Comparison of ENCODE assay signal across 8 cellular contexts in the genomic region with DNA sequence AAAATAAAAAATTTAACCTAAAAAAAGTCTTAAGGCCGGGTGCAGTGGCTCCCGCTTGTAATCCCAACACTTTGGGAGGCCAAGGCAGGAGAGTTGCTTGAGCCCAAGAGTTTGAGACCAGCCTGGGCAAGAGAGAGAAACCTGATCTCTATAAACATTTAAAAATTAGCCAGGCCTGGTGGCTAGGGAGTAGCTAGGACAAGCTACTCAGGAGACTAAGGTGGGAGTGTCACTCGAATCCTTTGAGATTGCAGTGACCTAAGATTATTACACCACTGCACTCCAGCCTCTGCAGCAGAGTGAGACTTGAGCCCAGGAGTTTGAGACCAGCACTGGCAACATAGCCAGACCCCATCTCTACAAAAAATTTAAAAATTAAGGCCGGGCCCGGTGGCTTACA. TPM values are rescaled to one million over a fixed set of nuclear protein-coding genes. Genes with fewer than 3 reads are reported as not detected.
DNase-seq lines count a peak whose midpoint lies in the region; TF ChIP-seq lines count a peak whose summit lies in the region.

No MANE protein-coding gene starts in this region.

- H3K36me3 ChIP-seq in A673 (ENCODE audit: insufficient read depth, low read length, poor library complexity, severe bottlenecking) (peaks cover 40% of the 10 kb centered on the region), HUES64 (ENCODE audit: insufficient read depth, low read length) (peaks cover 53% of the 10 kb centered on the region), mucosa of rectum (ENCODE audit: control insufficient read depth in 2 of 2, insufficient read depth in 2 of 2, low read length in 2 of 2) (peaks cover 17 to 34% of the 10 kb centered on the region in 2 donors)

- H3K4me1 ChIP-seq in A673 (ENCODE audit: insufficient read depth, low read length, poor library complexity, severe bottlenecking) (peaks cover 12% of the 10 kb centered on the region), HUES64 (ENCODE audit: insufficient read depth, low read length) (peaks cover 5% of the 10 kb centered on the region; the same call in 1 of the 2 replicates), mucosa of rectum (ENCODE audit: control insufficient read depth in 2 of 2, insufficient read depth in 2 of 2, low read length in 2 of 2) (peaks cover 31 to 33% of the 10 kb centered on the region in 2 donors)

- no peak for DNase-seq in A673 (ENCODE audit: low spot score)
- DNase-seq in MCF 10A (ENCODE audit: unreplicated experiment): no peak
- DNase-seq in NK-92 treated with Interleukin-12 subunit alpha and Interleukin-12 subunit beta, amount 100 ng/mL, for 24 hours (lab: John Stamatoyannopoulos, UW): no peak
- DNase-seq in stimulated activated CD4-positive, alpha-beta T cell treated with anti-CD3 and anti-CD28 coated beads, Interleukin-4, amount 100 ng/mL, for 24 hours: no peak
- DNase-seq in medulla oblongata (ENCODE audit: extremely low spot score): no peak
- no peak for DNase-seq in activated gamma-delta T cell treated with Interleukin-2 at 50 U/mL for 16 hours

- H3K27ac ChIP-seq in A673 (ENCODE audit: low read depth, low read length, poor library complexity, severe bottlenecking) (peak overlapping the region; percentile 96), HUES64 (ENCODE audit: low read depth, low read length) (no peak overlapping the region), mucosa of rectum (ENCODE audit: low read depth in 2 of 2, low read length in 2 of 2) (no peak overlapping the region)

- H3K36me3 Mint-ChIP-seq in MCF 10A (ENCODE audit: insufficient read depth, unreplicated experiment): peaks cover 69% of the 10 kb centered on the region

- peaks cover 29% of the 10 kb centered on the region for H3K4me1 Mint-ChIP-seq in MCF 10A (ENCODE audit: insufficient read depth, unreplicated experiment)

- no peaks in the 10 kb centered on the region for H3K27me3 Mint-ChIP-seq in MCF 10A (ENCODE audit: insufficient read depth, unreplicated experiment)

- peak overlapping the region; percentile 96 for H3K27ac Mint-ChIP-seq in MCF 10A (ENCODE audit: low read depth, unreplicated experiment)

- TF ChIP-seq CTCF in A673 (conservative IDR thresholded peaks at IDR 0.05; ENCODE audit: low read depth, low read length): no peak
- TF ChIP-seq CTCF in MCF 10A (IDR thresholded peaks at IDR 0.05; ENCODE audit: unreplicated experiment): no peak

- no peaks in the 10 kb centered on the region for H3K9me3 Mint-ChIP-seq in MCF 10A (ENCODE audit: unreplicated experiment)

- H3K27me3 ChIP-seq in A673 (replicated peaks; ENCODE audit: insufficient read depth, low read depth, low read length, poor library complexity) (no peaks in the 10 kb centered on the region), HUES64 (ENCODE audit: insufficient read depth, low read length) (no peaks in the 10 kb centered on the region), mucosa of rectum (ENCODE audit: control insufficient read depth in 2 of 2, insufficient read depth in 2 of 2, low read length in 2 of 2) (no peaks in the 10 kb centered on the region)

- WGBS in HUES64: 79% methylated on average over 5 of the region's 5 CpGs

- H3K4me3 ChIP-seq in A673 (ENCODE audit: low read depth, low read length, poor library complexity, severe bottlenecking) (peak overlapping the region; percentile 78), HUES64 (ENCODE audit: low read length) (peak overlapping the region; percentile 71), mucosa of rectum (ENCODE audit: low read length in 2 of 2) (peak overlapping the region; percentile 76 to 100)

- intact Hi-C loops in A673 (cut with micrococcal nuclease; ENCODE audit: unreplicated experiment) (no loop called here), MCF 10A (cut with micrococcal nuclease) (loop anchor here (5.0 kb wide), 1 partner anchor 41 kb away; the partner anchor contains the start of gene TGFB1)

- POLR2A ChIA-PET in A673 (lab: Charles Lee; ENCODE audit: low non-redundant PET): no interaction called here
- POLR2A ChIA-PET in MCF 10A (lab: Yijun Ruan, JAX): interaction anchor here (1.0 to 4.2 kb wide), 9 partner anchors 11 to 128 kb away, joined by 3 to 54 read pairs (median 8); partner anchors contain the start of genes AXL, B9D2, DMAC2 and HNRNPUL1

- H3K9me3 ChIP-seq in A673 (ENCODE audit: low read depth, low read length, poor library complexity, severe bottlenecking) (no peaks in the 10 kb centered on the region), HUES64 (ENCODE audit: insufficient read depth, low read depth, low read length) (no peaks in the 10 kb centered on the region), mucosa of rectum (ENCODE audit: control insufficient read depth in 2 of 2, low read length in 2 of 2) (no peaks in the 10 kb centered on the region)

- CTCF ChIA-PET in A673 (lab: Charles Lee) (interaction anchor here (0.6 kb wide), 1 partner anchor 724 kb away, joined by 4 read pairs; no protein-coding TSS in a partner anchor), MCF 10A (lab: Yijun Ruan, JAX) (interaction anchor here (0.6 to 1.2 kb wide), 4 partner anchors 16 to 1570 kb away, joined by 3 to 4 read pairs (median 4); no protein-coding TSS in a partner anchor)

- H3K9ac ChIP-seq in HUES64 (ENCODE audit: low read depth, low read length): peak overlapping the region; percentile 93; the same call in 1 of the 2 replicates
- H3K9ac ChIP-seq in mucosa of rectum (ENCODE audit: low read depth in 1 of 2, low read length in 2 of 2): peak overlapping the region in 1 of 2 donors; percentile 85

- H3K4me3 Mint-ChIP-seq in MCF 10A (ENCODE audit: unreplicated experiment): peak overlapping the region; percentile 87

- BruUV-seq in A673 (replicated peaks; lab: Mats Ljungman, UMichigan) (no TSS peak), MCF 10A (replicated peaks; lab: Mats Ljungman, UMichigan) (no TSS peak)

RNA-seq across cellular contexts. Expression of gene CCDC97, which starts 1.1 kb away (rescaled TPM):
- 40.8 and 41.8 TPM in 2 replicates for total RNA-seq in A673 (2021)
- polyA plus RNA-seq in HUES64 (2013, experiment 1 of 2): 21.2 TPM
- polyA plus RNA-seq in HUES64 (2013, experiment 2 of 2): 23.6 TPM
- total RNA-seq in MCF 10A (2022): 25.0 and 28.5 TPM in 2 replicates

RNA-seq across cellular contexts. Expression of gene TGFB1, which starts 42.6 kb away (rescaled TPM):
- 92.4 and 102 TPM in 2 replicates for total RNA-seq in A673 (2021)
- 14.7 TPM for polyA plus RNA-seq in HUES64 (2013, experiment 1 of 2)
- polyA plus RNA-seq in HUES64 (2013, experiment 2 of 2): 15.6 TPM
- 27.8 and 33.7 TPM in 2 replicates for total RNA-seq in MCF 10A (2022)

RNA-seq across cellular contexts. Expression of gene HNRNPUL1, which starts 46.9 kb away (rescaled TPM):
- total RNA-seq in A673 (2021): 342 and 344 TPM in 2 replicates
- polyA plus RNA-seq in HUES64 (2013, experiment 1 of 2): 180 TPM
- 189 TPM for polyA plus RNA-seq in HUES64 (2013, experiment 2 of 2)
- 179 and 204 TPM in 2 replicates for total RNA-seq in MCF 10A (2022)

RNA-seq across cellular contexts. Expression of gene B9D2, which starts 52.9 kb away (rescaled TPM):
- 9.9 and 10.7 TPM in 2 replicates for total RNA-seq in A673 (2021)
- 5.2 TPM for polyA plus RNA-seq in HUES64 (2013, experiment 1 of 2)
- 5.6 TPM for polyA plus RNA-seq in HUES64 (2013, experiment 2 of 2)
- 5.5 and 5.7 TPM in 2 replicates for total RNA-seq in MCF 10A (2022)
